ENCODE assay signal across 9 cellular contexts in the genomic region with DNA sequence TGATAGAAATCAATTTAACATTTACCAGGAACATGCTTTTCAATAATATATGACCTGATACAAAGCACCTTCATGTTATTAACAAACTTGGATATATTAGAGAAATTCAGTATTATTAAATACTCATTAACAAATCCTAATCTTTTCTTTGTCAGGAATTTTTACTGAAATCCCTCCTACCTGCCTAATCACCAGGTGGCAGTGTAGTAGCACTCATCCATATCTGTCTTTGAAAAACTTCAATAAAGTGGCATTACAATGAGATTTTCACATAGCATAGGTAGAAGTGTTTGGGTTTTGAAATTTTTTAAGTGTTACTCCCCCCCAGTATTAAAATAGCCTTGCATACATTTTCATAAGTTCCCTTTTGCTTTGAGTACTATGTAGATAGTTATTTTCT.
DNase-seq lines count a peak whose midpoint lies in the region; ATAC-seq and TF ChIP-seq lines count a peak whose summit lies in the region.
"Had no signal": no experiment of that assay in that cellular context is flagged by ENCODE, and none has a peak within 500 bp of the region (broad histone marks: within the 10 kb centered on the region; RNA-seq: fewer than 3 reads in every experiment).

No MANE protein-coding gene starts in this region.

- H3K27me3 Mint-ChIP-seq in stimulated activated memory B cell treated with anti-CD40 and anti-IgM and Interleukin-4, amounts not matched to agents 10 μg/mL and 1 μg/mL and 100 μg/mL, for 72 hours, result no peaks in the 10 kb centered on the region

- no peak overlapping the region for H3K4me2 ChIP-seq in Loucy (ENCODE audit: low read depth, low read length, poor library complexity, severe bottlenecking)

- H3K27ac Mint-ChIP-seq in stimulated activated memory B cell treated with anti-CD40 and anti-IgM and Interleukin-4, amounts not matched to agents 10 μg/mL and 1 μg/mL and 100 μg/mL, for 72 hours, result no peak overlapping the region
- H3K27ac Mint-ChIP-seq: activated naive CD4-positive, alpha-beta T cell treated with anti-CD3 and anti-CD28 coated beads, Interleukin-2, amount 50 U/mL, for 72 hours had no signal

- H3K4me3 ChIP-seq in Loucy (ENCODE audit: low read length, poor library complexity, severe bottlenecking), result no peak overlapping the region
- H3K4me3 ChIP-seq in astrocyte of the spinal cord (ENCODE audit: low read depth, low read length), result no peak overlapping the region
- H3K4me3 ChIP-seq in lower lobe of right lung, result no peak overlapping the region

- no peaks in the 10 kb centered on the region for H3K36me3 Mint-ChIP-seq in stimulated activated memory B cell treated with anti-CD40 and anti-IgM and Interleukin-4, amounts not matched to agents 10 μg/mL and 1 μg/mL and 100 μg/mL, for 72 hours
- H3K36me3 Mint-ChIP-seq: activated naive CD4-positive, alpha-beta T cell treated with anti-CD3 and anti-CD28 coated beads, Interleukin-2, amount 50 U/mL, for 72 hours had no signal

- no peak overlapping the region for H3K27ac ChIP-seq in lower lobe of right lung

- H4K20me1 ChIP-seq in Loucy (ENCODE audit: insufficient read depth, low read length, poor library complexity, severe bottlenecking), result no peaks in the 10 kb centered on the region

- H3K9me3 Mint-ChIP-seq in stimulated activated memory B cell treated with anti-CD40 and anti-IgM and Interleukin-4, amounts not matched to agents 10 μg/mL and 1 μg/mL and 100 μg/mL, for 72 hours, result no peaks in the 10 kb centered on the region
- H3K9me3 Mint-ChIP-seq: activated naive CD4-positive, alpha-beta T cell treated with anti-CD3 and anti-CD28 coated beads, Interleukin-2, amount 50 U/mL, for 72 hours had no signal

- in situ Hi-C loops in astrocyte of the spinal cord (cut with HindIII; ENCODE audit: low sequenced_read_pairs), result no loop called here

- H3K4me1 ChIP-seq in Loucy (ENCODE audit: insufficient read depth, low read length, poor library complexity, severe bottlenecking) (no peaks in the 10 kb centered on the region), lower lobe of right lung (no peaks in the 10 kb centered on the region)

- DNase-seq in EL (peak; percentile 16), astrocyte of the spinal cord (ENCODE audit: low read depth, low spot score) (peak; percentile 26), lower lobe of right lung (no peak), NCI-H2029 (lab: John Stamatoyannopoulos, UW) (no peak)

- H3K4me3 Mint-ChIP-seq in stimulated activated memory B cell treated with anti-CD40 and anti-IgM and Interleukin-4, amounts not matched to agents 10 μg/mL and 1 μg/mL and 100 μg/mL, for 72 hours, result no peak overlapping the region

- no peaks in the 10 kb centered on the region for H3K79me2 ChIP-seq in Loucy (ENCODE audit: insufficient read depth, low read length)

- no peaks in the 10 kb centered on the region for H3F3A ChIP-seq in Loucy (ENCODE audit: low read depth)

- ATAC-seq in lower lobe of right lung, result no peak
- ATAC-seq in HG03097 (IDR thresholded peaks at IDR 0.05; ENCODE audit: low FRiP score, unreplicated experiment), result no peak
- no peak for ATAC-seq in stimulated activated memory B cell treated with anti-CD40 and anti-IgM and Interleukin-4, amounts not matched to agents 10 μg/mL and 1 μg/mL and 100 μg/mL, for 72 hours
- ATAC-seq in HG03039 (IDR thresholded peaks at IDR 0.05; ENCODE audit: unreplicated experiment), result no peak
- ATAC-seq: activated naive CD4-positive, alpha-beta T cell treated with anti-CD3 and anti-CD28 coated beads, Interleukin-2, amount 50 U/mL, for 72 hours had no signal

- H3K4me1 Mint-ChIP-seq in stimulated activated memory B cell treated with anti-CD40 and anti-IgM and Interleukin-4, amounts not matched to agents 10 μg/mL and 1 μg/mL and 100 μg/mL, for 72 hours, result no peaks in the 10 kb centered on the region

- H3K9me2 ChIP-seq in Loucy (replicated peaks; ENCODE audit: low read depth, low read length), result no peaks in the 10 kb centered on the region

- no peak overlapping the region for H2AFZ ChIP-seq in Loucy (ENCODE audit: low read length)

- H3K9me3 ChIP-seq in Loucy (ENCODE audit: insufficient read depth, low read depth, low read length) (no peaks in the 10 kb centered on the region), lower lobe of right lung (no peaks in the 10 kb centered on the region)

- intact Hi-C loops in lower lobe of right lung (cut with DNase I), result no loop called here

- H3K9ac ChIP-seq in Loucy (ENCODE audit: low read depth, low read length, poor library complexity, severe bottlenecking), result no peak overlapping the region

- TF ChIP-seq CTCF in Loucy (conservative IDR thresholded peaks at IDR 0.05; ENCODE audit: low read length) (peak; percentile 63), astrocyte of the spinal cord (IDR thresholded peaks at IDR 0.05; ENCODE audit: low read depth, low read length) (peak; percentile 57), lower lobe of right lung (IDR thresholded peaks at IDR 0.05) (peak; percentile 33)

- no peaks in the 10 kb centered on the region for H3K36me3 ChIP-seq in Loucy (ENCODE audit: insufficient read depth, low read length)
- no peaks in the 10 kb centered on the region for H3K36me3 ChIP-seq in lower lobe of right lung

- H3K27me3 ChIP-seq in Loucy (ENCODE audit: insufficient read depth, low read length, poor library complexity, severe bottlenecking) (no peaks in the 10 kb centered on the region), lower lobe of right lung (ENCODE audit: low read depth) (no peaks in the 10 kb centered on the region)

Comparison
In these comparisons a context has a peak if more than half of its experiments do, and no peak if none do; other contexts are left out.
1. DNase-seq: peak in EL (single experiment) and astrocyte of the spinal cord (single experiment); none in lower lobe of right lung (single experiment) and NCI-H2029 (single experiment).
2. Peak in every context shown above with its lines, with median percentiles within 50 percentile points of each other: CTCF ChIP-seq.